ENCODE assay signal across 11 cellular contexts in the genomic region with DNA sequence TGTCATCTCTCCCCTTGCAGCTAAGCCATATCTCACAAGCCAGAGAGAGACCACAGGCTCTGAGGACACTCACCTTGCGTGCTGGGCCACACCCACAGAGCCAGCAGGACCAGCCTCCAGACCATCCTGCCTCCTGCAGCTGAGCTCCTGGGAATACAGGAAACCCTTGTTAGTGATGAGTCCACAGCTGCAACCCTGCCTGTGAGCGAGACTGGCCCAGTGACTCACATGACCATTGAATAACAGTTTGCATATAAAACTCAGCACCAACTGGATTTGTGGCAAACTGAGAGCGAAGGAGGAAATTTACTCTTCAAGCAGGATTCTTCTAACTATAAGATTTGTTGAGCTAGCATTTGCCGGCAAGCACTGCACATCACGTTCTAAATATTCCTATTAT. TPM values are rescaled to one million over a fixed set of nuclear protein-coding genes. Genes with fewer than 3 reads are reported as not detected.
DNase-seq lines count a peak whose midpoint lies in the region; ATAC-seq and TF ChIP-seq lines count a peak whose summit lies in the region.
"Had no signal": no experiment of that assay in that cellular context is flagged by ENCODE, and none has a peak within 500 bp of the region (broad histone marks: within the 10 kb centered on the region; RNA-seq: fewer than 3 reads in every experiment).

No MANE protein-coding gene starts in this region.

- H3K4me3 ChIP-seq in WI38 (ENCODE audit: low read depth, low read length) (peak overlapping the region; percentile 60), skeletal muscle cell (ENCODE audit: low read depth, low read length) (no peak overlapping the region)

- no peaks in the 10 kb centered on the region for H3K9me3 ChIP-seq in T-helper 17 cell (ENCODE audit: control insufficient read depth, low read length, poor library complexity, severe bottlenecking)
- H3K9me3 ChIP-seq: neutrophil had no signal

- H3K27ac Mint-ChIP-seq in T-helper 17 cell = no peak overlapping the region
- H3K27ac Mint-ChIP-seq: T-helper 1 cell treated with Interleukin-12 subunit alpha and Interleukin-12 subunit beta and Interleukin-4 antibody, amounts not matched to agents 30 μg/mL and 1 μg/mL, for 36 hours had no signal

- ATAC-seq in GM18502 (IDR thresholded peaks at IDR 0.05; ENCODE audit: poor library complexity, unreplicated experiment) = no peak
- no peak for ATAC-seq in T-helper 17 cell

- no peak for TF ChIP-seq CTCF in WI38 (IDR thresholded peaks at IDR 0.05; ENCODE audit: low read depth, low read length)

- H3K27me3 Mint-ChIP-seq in T-helper 17 cell = peaks cover 56% of the 10 kb centered on the region

- DNase-seq in H4 (ENCODE audit: low spot score) = peak; percentile 62
- peak; percentile 56 for DNase-seq in glomerular visceral epithelial cell (ENCODE audit: extremely low spot score)
- DNase-seq in skeletal muscle cell (ENCODE audit: low read depth) = peak; percentile 75
- no peak for DNase-seq in KG1 (lab: John Stamatoyannopoulos, UW)
- DNase-seq in DMS153 (lab: John Stamatoyannopoulos, UW) = no peak
- DNase-seq in T-helper 17 cell = no peak

- H3K4me1 Mint-ChIP-seq in T-helper 17 cell = peaks cover 9% of the 10 kb centered on the region

- no peak overlapping the region for H3K4me3 Mint-ChIP-seq in T-helper 17 cell
- H3K4me3 Mint-ChIP-seq: central memory CD8-positive, alpha-beta T cell; T-helper 1 cell treated with Interleukin-12 subunit alpha and Interleukin-12 subunit beta and Interleukin-4 antibody, amounts not matched to agents 30 μg/mL and 1 μg/mL, for 36 hours had no signal

- H3K36me3 Mint-ChIP-seq in T-helper 17 cell (ENCODE audit: low read depth) = peaks cover 4% of the 10 kb centered on the region

RNA-seq across cellular contexts. Expression of a gene that starts 3.0 kb away (rescaled TPM):
- 0.19 and 0.21 TPM in 2 replicates for total RNA-seq in H4 (2014; rRNA removed; shearing (Covaris generic))
- not detected for total RNA-seq in T-helper 17 cell

Comparison
In these comparisons a context has a peak if more than half of its experiments do, and no peak if none do; other contexts are left out.
1. DNase-seq: peak in H4 (single experiment), glomerular visceral epithelial cell (single experiment) and skeletal muscle cell (single experiment); none in KG1 (single experiment), DMS153 (single experiment) and T-helper 17 cell (0 of 3).